Comparison of ENCODE assay signal across 8 cellular contexts in genomic region chr12:124767075-124767821, GRCh38.
DNase-seq lines count a peak whose midpoint lies in the region; ATAC-seq, FAIRE-seq and TF ChIP-seq lines count a peak whose summit lies in the region.

No MANE protein-coding gene starts in this region.

- H3K27me3 ChIP-seq in ovary (no peaks in the 10 kb centered on the region), tibial nerve (no peaks in the 10 kb centered on the region)

- no peaks in the 10 kb centered on the region for H3K36me3 ChIP-seq in ovary
- no peaks in the 10 kb centered on the region for H3K36me3 ChIP-seq in tibial nerve

- 29 to 33% (median 33%) methylated on average over 20 of the region's 20 CpGs for WGBS in ovary, 3 donors
- WGBS in tibial nerve, 2 donors = 34 to 52% methylated on average over 11 to 19 of the region's 20 CpGs

- H3K27ac ChIP-seq in ovary (peak overlapping the region in 1 of 2 donors; percentile 58), tibial nerve (peak overlapping the region in 2 of 4 donors; percentile 80 to 88)

- DNase-seq in D721Med (ENCODE audit: insufficient read length, low spot score) = peak; percentile 74
- peak; percentile 87 for DNase-seq in GM20000 (ENCODE audit: low spot score)
- DNase-seq in HUDEP-2 (lab: John Stamatoyannopoulos, UW; ENCODE audit: unreplicated experiment in 76 of 76) = peak in 54 of 76 experiments; percentile 5 to 73 (median 46)
- peak; percentile 52 for DNase-seq in RCC 7860 (ENCODE audit: low spot score)
- peak; percentile 51 for DNase-seq in foreskin melanocyte
- DNase-seq in ovary = peak; percentile 74 to 90 (median 86)
- peak; percentile 75 to 80 for DNase-seq in tibial nerve (ENCODE audit: low spot score in 2 of 2)

- H3K9me3 ChIP-seq in ovary (no peaks in the 10 kb centered on the region), tibial nerve (peaks cover 0 to 13% (median 0%) of the 10 kb centered on the region in 4 donors)

- H3K27me3 Mint-ChIP-seq in activated T-helper 17 cell treated with anti-CD3 and anti-CD28 coated beads, Interleukin-2, amount 50 U/mL, for 72 hours = peaks cover 4% of the 10 kb centered on the region

- no peak overlapping the region for H3K4me3 Mint-ChIP-seq in activated T-helper 17 cell treated with anti-CD3 and anti-CD28 coated beads, Interleukin-2, amount 50 U/mL, for 72 hours

- H3K4me3 ChIP-seq in ovary = no peak overlapping the region
- H3K4me3 ChIP-seq in tibial nerve = no peak overlapping the region

- TF ChIP-seq CTCF in D721Med (IDR thresholded peaks at IDR 0.05; ENCODE audit: insufficient read depth, missing control alignments) (peak; percentile 87), GM20000 (IDR thresholded peaks at IDR 0.05; ENCODE audit: extremely low read depth, missing control alignments) (peak; percentile 96), ovary (IDR thresholded peaks at IDR 0.05) (peak; percentile 96 to 98 (median 98)), tibial nerve (IDR thresholded peaks at IDR 0.05) (peak; percentile 95 to 100 (median 99))

- FAIRE-seq in D721Med (lab: Jason Lieb, UNC) (no peak), RCC 7860 (lab: Jason Lieb, UNC) (no peak)

- H3K4me1 ChIP-seq in ovary (ENCODE audit: insufficient read depth) (peaks cover 12% of the 10 kb centered on the region), tibial nerve (peaks cover 0 to 65% (median 31%) of the 10 kb centered on the region in 4 donors)

- H3K9me3 Mint-ChIP-seq in activated T-helper 17 cell treated with anti-CD3 and anti-CD28 coated beads, Interleukin-2, amount 50 U/mL, for 72 hours = no peaks in the 10 kb centered on the region

- peak overlapping the region; percentile 12 for H3K27ac Mint-ChIP-seq in activated T-helper 17 cell treated with anti-CD3 and anti-CD28 coated beads, Interleukin-2, amount 50 U/mL, for 72 hours

- intact Hi-C loops in ovary (cut with DNase I) = loop anchor here (2.0 to 10.0 kb wide), 7 partner anchors 198 to 735 kb away; partner anchors contain the start of gene NCOR2 (in 1 of the 4)

- TF ChIP-seq EP300 in ovary (IDR thresholded peaks at IDR 0.05) (no peak), tibial nerve (IDR thresholded peaks at IDR 0.05) (no peak)

- ATAC-seq in activated T-helper 17 cell treated with anti-CD3 and anti-CD28 coated beads, Interleukin-2, amount 50 U/mL, for 72 hours (replicated peaks) = peak; percentile 69

- TF ChIP-seq POLR2A in ovary (IDR thresholded peaks at IDR 0.05) = no peak
- TF ChIP-seq POLR2A in tibial nerve (IDR thresholded peaks at IDR 0.05) = no peak

- H3K36me3 Mint-ChIP-seq in activated T-helper 17 cell treated with anti-CD3 and anti-CD28 coated beads, Interleukin-2, amount 50 U/mL, for 72 hours (ENCODE audit: low read depth) = no peaks in the 10 kb centered on the region

- H3K4me1 Mint-ChIP-seq in activated T-helper 17 cell treated with anti-CD3 and anti-CD28 coated beads, Interleukin-2, amount 50 U/mL, for 72 hours = peaks cover 20% of the 10 kb centered on the region
